In the genomic region with DNA sequence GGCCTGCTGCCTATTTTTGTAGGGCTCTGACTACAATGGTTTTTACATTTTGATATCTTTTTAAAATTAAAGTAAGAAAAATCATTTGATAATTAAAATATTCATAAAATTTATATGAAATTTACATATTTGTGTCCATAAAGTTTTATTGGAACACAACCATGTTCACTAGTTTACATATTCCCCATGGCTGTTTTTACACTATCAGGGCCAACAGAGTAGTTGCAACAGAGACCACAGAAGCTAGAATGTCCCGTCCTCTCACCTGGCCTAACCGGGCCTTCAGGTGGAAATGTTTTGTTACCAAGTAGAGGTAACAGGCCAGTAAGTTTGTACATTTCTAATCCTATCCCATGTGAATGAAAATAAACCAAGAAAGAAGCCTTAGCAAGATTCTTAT, we compare ENCODE assay signal across 7 cellular contexts. TPM values are rescaled to one million over a fixed set of nuclear protein-coding genes. Genes with fewer than 3 reads are reported as not detected.
"Had no signal": no experiment of that assay in that cellular context is flagged by ENCODE, and none has a peak within 500 bp of the region (broad histone marks: within the 10 kb centered on the region; RNA-seq: fewer than 3 reads in every experiment).

No MANE protein-coding gene starts in this region.

RNA-seq across cellular contexts. Expression of gene CFHR2, which starts 10.7 kb away (rescaled TPM):
- total RNA-seq: GM23248, GM23338, H1, H4, H7, H9, HFFc6 had no signal
- polyA plus RNA-seq: GM23248, GM23338, H1 had no signal

RNA-seq across cellular contexts. Expression of gene CFHR5, which starts 44.5 kb away (rescaled TPM):
- total RNA-seq: GM23248, GM23338, H1, H4, H7, H9, HFFc6 had no signal
- polyA plus RNA-seq: GM23248, GM23338, H1 had no signal

RNA-seq across cellular contexts. Expression of gene CFHR4, which starts 45.0 kb away (rescaled TPM):
- total RNA-seq: GM23248, GM23338, H1, H4, H7, H9, HFFc6 had no signal
- polyA plus RNA-seq: GM23248, GM23338, H1 had no signal
